ENCODE assay signal across 9 cellular contexts in the genomic region with DNA sequence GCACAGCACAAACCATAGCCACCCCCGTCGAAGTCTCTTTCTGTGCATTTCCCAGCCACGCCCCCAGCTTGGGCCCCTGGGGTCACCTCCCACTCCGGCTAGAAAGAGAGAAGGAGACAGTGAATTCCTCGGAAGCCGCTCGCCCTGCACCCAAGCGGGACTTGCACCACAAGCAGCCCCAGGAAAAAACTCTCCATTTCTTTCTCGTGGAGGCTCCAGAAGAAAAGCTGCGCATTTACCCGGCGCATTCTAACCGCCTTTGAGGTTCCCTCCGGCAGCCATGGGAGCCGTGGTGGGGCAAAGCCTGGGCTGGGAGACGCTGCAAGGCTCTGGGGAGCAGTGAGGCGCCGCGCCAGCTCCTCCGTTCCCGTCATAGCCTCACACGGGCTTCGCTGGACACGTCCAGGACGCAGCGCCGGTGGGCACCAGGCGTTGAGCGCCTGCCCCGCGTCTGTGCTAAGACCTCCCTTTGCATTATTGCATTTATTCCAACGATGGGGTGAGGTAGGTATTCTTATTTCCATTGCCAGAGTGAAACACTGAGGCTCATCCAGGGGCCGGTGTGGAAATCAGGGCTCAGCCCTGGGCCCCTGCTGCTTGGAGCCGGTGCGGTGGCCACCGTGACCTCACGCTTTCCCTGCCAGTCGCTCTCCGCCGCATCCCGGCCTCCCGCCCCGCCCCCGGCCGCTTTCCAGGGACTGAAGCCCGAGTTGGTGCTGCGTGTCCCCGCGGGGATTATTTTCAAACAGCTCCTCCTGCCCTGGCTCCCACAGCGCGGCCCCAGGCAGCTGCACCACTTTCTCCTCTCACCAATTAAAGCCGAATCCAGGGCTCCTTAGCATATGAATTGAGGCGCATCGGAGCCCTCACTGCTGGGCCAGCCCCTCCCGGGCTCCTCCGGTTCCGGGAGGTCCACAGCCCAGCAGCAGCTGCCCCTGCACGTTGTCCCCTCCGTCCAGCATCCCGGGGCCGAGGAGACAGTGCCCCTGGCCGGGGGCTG.
DNase-seq lines count a peak whose midpoint lies in the region; ATAC-seq and TF ChIP-seq lines count a peak whose summit lies in the region.
"Had no signal": no experiment of that assay in that cellular context is flagged by ENCODE, and none has a peak within 500 bp of the region (broad histone marks: within the 10 kb centered on the region; RNA-seq: fewer than 3 reads in every experiment).

No MANE protein-coding gene starts in this region.

- H3K27ac ChIP-seq in cingulate gyrus (ENCODE audit: low read depth, low read length): peak overlapping the region; percentile 10
- H3K27ac ChIP-seq in spleen: peak overlapping the region in 2 of 8 donors; percentile 0 to 80

- H3K9me3 ChIP-seq in spleen: no peaks in the 10 kb centered on the region

- H3K36me3 ChIP-seq in spleen: no peaks in the 10 kb centered on the region

- peaks cover 11 to 64% (median 38%) of the 10 kb centered on the region in 6 donors for H3K4me1 ChIP-seq in spleen

- no peak for TF ChIP-seq CTCF in spleen (IDR thresholded peaks at IDR 0.05 in 8 of 11, conservative IDR thresholded peaks at IDR 0.05 in 3 of 11)

- peak; percentile 30 for DNase-seq in NCI-H1694 treated with DMSO at 0.1 percent for 48 hours (lab: John Stamatoyannopoulos, UW)
- peak; percentile 88 for DNase-seq in left kidney (ENCODE audit: low read depth, low spot score)
- DNase-seq in spleen: no peak
- DNase-seq in KG1 (lab: John Stamatoyannopoulos, UW): no peak
- no peak for DNase-seq in stimulated activated CD4-positive, alpha-beta T cell treated with anti-CD3 and anti-CD28 coated beads, Interleukin-4, amount 100 ng/mL, for 4 hours
- DNase-seq: activated CD4-positive, alpha-beta memory T cell treated with anti-CD3 and anti-CD28 coated beads, Interleukin-2, amount 10 ng/mL, durations not matched to agents 7 days and 5 days had no signal

- intact Hi-C loops in spleen (cut with DNase I; ENCODE audit: low total_unique reads): no loop called here

- H3K4me3 ChIP-seq in spleen: peak overlapping the region in 7 of 8 donors; percentile 0 to 35 (median 17)

- no peak for ATAC-seq in GM21529 (IDR thresholded peaks at IDR 0.05; ENCODE audit: unreplicated experiment)
- no peak for ATAC-seq in GM18498 (IDR thresholded peaks at IDR 0.05; ENCODE audit: unreplicated experiment)

- 15 to 30% (median 20%) methylated on average over 37 to 62 of the region's 62 CpGs for WGBS in spleen, 5 donors

- H3K27me3 ChIP-seq in spleen (replicated peaks in 1 of 7): peaks cover 0 to 76% (median 8%) of the 10 kb centered on the region in 7 donors

- TF ChIP-seq POLR2A in spleen (IDR thresholded peaks at IDR 0.05): no peak

Comparison
In these comparisons a context has a peak if more than half of its experiments do, and no peak if none do; other contexts are left out.
1. DNase-seq: peak in NCI-H1694 treated with DMSO at 0.1 percent for 48 hours (single experiment) and left kidney (single experiment); none in spleen (single experiment), KG1 (single experiment) and stimulated activated CD4-positive, alpha-beta T cell treated with anti-CD3 and anti-CD28 coated beads, Interleukin-4, amount 100 ng/mL, for 4 hours (0 of 2).